ENCODE assay signal across 28 cellular contexts in the genomic region with DNA sequence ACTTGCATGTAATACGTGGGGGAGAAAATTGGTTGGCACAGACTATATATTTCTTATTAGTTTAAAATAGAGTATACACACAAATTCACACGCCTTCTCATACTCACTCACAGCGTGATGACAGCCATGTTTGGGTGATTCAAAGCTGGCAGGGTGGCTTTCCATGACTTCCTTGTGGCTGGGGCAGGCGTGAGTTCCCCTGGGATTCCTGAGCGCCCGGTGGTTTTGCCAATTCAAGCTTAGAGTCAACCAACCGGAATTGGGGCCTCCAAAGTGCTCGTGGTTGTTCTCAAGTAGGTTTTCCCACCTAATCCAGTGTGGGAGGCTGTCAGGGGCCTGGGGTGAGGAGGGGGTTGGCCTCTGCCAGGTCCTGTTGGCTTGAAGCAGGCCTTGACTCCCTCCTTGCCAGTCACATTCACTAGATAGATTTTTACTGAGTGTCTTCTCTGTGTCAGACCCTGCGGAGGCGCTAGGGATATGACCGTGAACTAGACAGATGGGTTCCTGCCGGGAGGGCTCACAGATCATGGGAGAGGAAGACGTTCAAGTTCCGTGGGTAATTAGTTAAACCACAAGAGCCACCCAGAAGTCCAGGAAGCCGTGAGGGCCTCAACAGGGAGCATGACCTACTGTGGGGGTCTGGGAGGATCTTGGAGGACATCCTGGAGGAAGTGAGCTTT. TPM values are rescaled to one million over a fixed set of nuclear protein-coding genes. Genes with fewer than 3 reads are reported as not detected.
A peak's percentile ranks its signal among the peaks of the same experiment; 100 is the strongest.
DNase-seq lines count a peak whose midpoint lies in the region; ATAC-seq and TF ChIP-seq lines count a peak whose summit lies in the region.
"Had no signal": no experiment of that assay in that cellular context is flagged by ENCODE, and none has a peak within 500 bp of the region (broad histone marks: within the 10 kb centered on the region; RNA-seq: fewer than 3 reads in every experiment).

No MANE protein-coding gene starts in this region.

- no peak for ATAC-seq in GM21619 (IDR thresholded peaks at IDR 0.05; ENCODE audit: unreplicated experiment)
- ATAC-seq in HG02588 (IDR thresholded peaks at IDR 0.05; ENCODE audit: unreplicated experiment), result no peak
- ATAC-seq: activated CD4-positive, alpha-beta T cell treated with anti-CD3 and anti-CD28 coated beads for 36 hours; activated naive CD8-positive, alpha-beta T cell treated with anti-CD3 and anti-CD28 coated beads, Interleukin-2, amount 50 U/mL, for 24 hours; body of pancreas; naive thymus-derived CD4-positive, alpha-beta T cell; T-helper 17 cell had no signal

- H3K27me3 Mint-ChIP-seq in nephron progenitor cell (ENCODE audit: low read depth, poor library complexity), result peaks cover 3% of the 10 kb centered on the region

- H3K9me3 ChIP-seq in WERI-Rb-1 (ENCODE audit: severe bottlenecking), result no peaks in the 10 kb centered on the region
- H3K9me3 ChIP-seq in left ventricle myocardium inferior (replicated peaks), result no peaks in the 10 kb centered on the region
- H3K9me3 ChIP-seq: body of pancreas had no signal

- H3K4me1 Mint-ChIP-seq in nephron progenitor cell, result peaks cover 90% of the 10 kb centered on the region
- H3K4me1 Mint-ChIP-seq: activated CD4-positive, alpha-beta T cell treated with anti-CD3 and anti-CD28 coated beads for 36 hours; activated naive CD8-positive, alpha-beta T cell treated with anti-CD3 and anti-CD28 coated beads, Interleukin-2, amount 50 U/mL, for 24 hours; B cell; naive thymus-derived CD4-positive, alpha-beta T cell; T-helper 17 cell had no signal

- H3K4me3 Mint-ChIP-seq in nephron progenitor cell, result peak overlapping the region; percentile 63
- H3K4me3 Mint-ChIP-seq: activated CD4-positive, alpha-beta T cell treated with anti-CD3 and anti-CD28 coated beads for 36 hours; activated naive CD8-positive, alpha-beta T cell treated with anti-CD3 and anti-CD28 coated beads, Interleukin-2, amount 50 U/mL, for 24 hours; B cell; mesothelial cell of epicardium; naive thymus-derived CD4-positive, alpha-beta T cell; T-helper 17 cell had no signal

- H3K27me3 ChIP-seq in WERI-Rb-1 (ENCODE audit: insufficient read depth, low read depth, severe bottlenecking) (no peaks in the 10 kb centered on the region), left ventricle myocardium inferior (ENCODE audit: low read depth) (peaks cover 19% of the 10 kb centered on the region)
- H3K27me3 ChIP-seq: body of pancreas had no signal

- H3K4me3 ChIP-seq in GM12865 (ENCODE audit: low read depth, low read length), result no peak overlapping the region
- H3K4me3 ChIP-seq in WERI-Rb-1 (ENCODE audit: low read depth, low read length), result no peak overlapping the region
- H3K4me3 ChIP-seq in left ventricle myocardium inferior, result no peak overlapping the region
- H3K4me3 ChIP-seq: body of pancreas, skin epidermis had no signal

- no peaks in the 10 kb centered on the region for H3K36me3 Mint-ChIP-seq in nephron progenitor cell (ENCODE audit: low read depth)
- H3K36me3 Mint-ChIP-seq: mesothelial cell of epicardium; naive thymus-derived CD4-positive, alpha-beta T cell had no signal

- no peak for TF ChIP-seq CTCF in GM12865 (IDR thresholded peaks at IDR 0.05; ENCODE audit: insufficient read depth, low read depth, low read length, missing control alignments)
- no peak for TF ChIP-seq CTCF in WERI-Rb-1 (IDR thresholded peaks at IDR 0.05; ENCODE audit: low read depth, low read length)
- no peak for TF ChIP-seq CTCF in nephron progenitor cell (IDR thresholded peaks at IDR 0.05)
- TF ChIP-seq CTCF in left ventricle myocardium inferior (IDR thresholded peaks at IDR 0.05; ENCODE audit: borderline replicate concordance), result no peak

- H3K9me3 Mint-ChIP-seq in nephron progenitor cell, result no peaks in the 10 kb centered on the region
- H3K9me3 Mint-ChIP-seq: activated naive CD8-positive, alpha-beta T cell treated with anti-CD3 and anti-CD28 coated beads, Interleukin-2, amount 50 U/mL, for 24 hours; mesothelial cell of epicardium; naive thymus-derived CD4-positive, alpha-beta T cell had no signal

- peak overlapping the region; percentile 95 for H3K27ac Mint-ChIP-seq in nephron progenitor cell
- H3K27ac Mint-ChIP-seq: activated CD4-positive, alpha-beta T cell treated with anti-CD3 and anti-CD28 coated beads for 36 hours; activated naive CD8-positive, alpha-beta T cell treated with anti-CD3 and anti-CD28 coated beads, Interleukin-2, amount 50 U/mL, for 24 hours; B cell; mesothelial cell of epicardium; naive thymus-derived CD4-positive, alpha-beta T cell; T-helper 17 cell had no signal

- H3K27ac ChIP-seq in WERI-Rb-1 (no peak overlapping the region), left ventricle myocardium inferior (replicated peaks) (no peak overlapping the region)
- H3K27ac ChIP-seq: skin epidermis had no signal

- DNase-seq in GM12865 (ENCODE audit: low read depth), result peak; percentile 13
- peak; percentile 65 for DNase-seq in NCI-H82 (lab: John Stamatoyannopoulos, UW)
- DNase-seq in WERI-Rb-1, result peak; percentile 33
- DNase-seq in nephron progenitor cell, result no peak
- DNase-seq in left ventricle myocardium inferior, result no peak
- DNase-seq in SKM-1 (lab: John Stamatoyannopoulos, UW; ENCODE audit: unreplicated experiment), result no peak
- DNase-seq: activated CD4-positive, alpha-beta T cell treated with anti-CD3 and anti-CD28 coated beads for 36 hours; activated CD8-positive, alpha-beta memory T cell treated with anti-CD3 and anti-CD28 coated beads for 24 hours; activated naive CD8-positive, alpha-beta T cell treated with anti-CD3 and anti-CD28 coated beads, Interleukin-2, amount 50 U/mL, for 24 hours; activated T-cell treated with anti-CD3 and anti-CD28 coated beads, Interleukin-2, amount 50 U/mL, for 1 hour; COR-L47; DMS79; GF-D8; GOT3; Kasumi-1; naive thymus-derived CD4-positive, alpha-beta T cell; NCI-H1092; NCI-H187; NCI-H2171 treated with DMSO at 0.1 percent for 48 hours; NK-92 treated with Interleukin-12 subunit alpha and Interleukin-12 subunit beta, amount 100 ng/mL, for 24 hours; stimulated activated CD4-positive, alpha-beta T cell treated with anti-CD3 and anti-CD28 coated beads, Interleukin-2, amount 100 ng/mL, for 24 hours; T-helper 17 cell had no signal

- peaks cover 34% of the 10 kb centered on the region for H3K4me1 ChIP-seq in left ventricle myocardium inferior

- intact Hi-C loops in left ventricle myocardium inferior (cut with micrococcal nuclease), result loop anchor here (10.0 kb wide), 1 partner anchor 169 kb away; no protein-coding TSS in a partner anchor

- no peaks in the 10 kb centered on the region for H3K36me3 ChIP-seq in WERI-Rb-1
- H3K36me3 ChIP-seq in left ventricle myocardium inferior, result no peaks in the 10 kb centered on the region

RNA-seq across cellular contexts. Expression of a gene that starts 11.5 kb away (rescaled TPM):
- total RNA-seq in left ventricle myocardium inferior, result 6.2 TPM
- total RNA-seq: activated CD4-positive, alpha-beta T cell treated with anti-CD3 and anti-CD28 coated beads for 36 hours; B cell; naive thymus-derived CD4-positive, alpha-beta T cell; T-helper 17 cell had no signal

Comparison
In these comparisons a context has a peak if more than half of its experiments do, and no peak if none do; other contexts are left out.
1. DNase-seq: peak in GM12865 (single experiment), NCI-H82 (single experiment) and WERI-Rb-1 (single experiment); none in nephron progenitor cell (single experiment), left ventricle myocardium inferior (single experiment) and SKM-1 (single experiment).